In the genomic region with DNA sequence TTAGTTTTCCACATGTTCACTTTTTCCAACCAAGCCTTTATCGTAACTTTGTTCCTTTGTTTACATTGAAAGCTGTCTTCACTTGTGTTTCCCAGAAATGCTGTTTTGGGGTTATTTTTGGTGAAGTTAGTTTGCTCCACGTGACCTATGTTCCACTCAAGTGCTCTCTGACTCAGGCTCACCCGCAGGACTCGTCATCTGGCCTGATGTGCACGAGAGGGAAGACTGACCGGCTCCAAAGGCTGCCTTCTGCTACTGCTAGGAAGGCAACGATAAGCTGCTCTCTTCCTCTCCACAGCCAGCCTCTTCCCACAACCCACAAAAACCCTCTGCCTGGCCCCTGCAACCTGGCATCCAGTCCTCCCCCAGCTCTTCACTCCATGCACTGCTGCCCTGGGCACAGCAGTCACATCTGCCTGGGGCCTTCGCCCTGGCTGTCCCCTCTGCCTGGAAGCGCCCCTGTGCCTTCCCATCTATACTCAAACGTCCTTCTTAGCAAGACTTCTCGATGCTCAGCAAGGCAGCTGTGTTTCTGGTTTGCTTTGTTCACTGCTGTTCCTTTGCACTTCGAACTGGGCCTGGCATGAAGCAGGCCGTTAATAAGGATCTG, we compare ENCODE assay signal across 8 cellular contexts. TPM values are rescaled to one million over a fixed set of nuclear protein-coding genes. Genes with fewer than 3 reads are reported as not detected.
A peak's percentile ranks its signal among the peaks of the same experiment; 100 is the strongest.
DNase-seq lines count a peak whose midpoint lies in the region; ATAC-seq and TF ChIP-seq lines count a peak whose summit lies in the region.

No MANE protein-coding gene starts in this region.

- H3K27me3 Mint-ChIP-seq in activated CD4-positive, alpha-beta T cell treated with anti-CD3 and anti-CD28 coated beads for 36 hours: no peaks in the 10 kb centered on the region
- H3K27me3 Mint-ChIP-seq in effector memory CD8-positive, alpha-beta T cell: no peaks in the 10 kb centered on the region
- H3K27me3 Mint-ChIP-seq in mesothelial cell of epicardium (ENCODE audit: low read depth): no peaks in the 10 kb centered on the region

- peaks cover 46% of the 10 kb centered on the region for H3K4me1 Mint-ChIP-seq in activated CD4-positive, alpha-beta T cell treated with anti-CD3 and anti-CD28 coated beads for 36 hours
- H3K4me1 Mint-ChIP-seq in effector memory CD8-positive, alpha-beta T cell (ENCODE audit: low read depth in 2 of 2): peaks cover 18 to 23% of the 10 kb centered on the region in 2 donors
- H3K4me1 Mint-ChIP-seq in mesothelial cell of epicardium: peaks cover 43% of the 10 kb centered on the region

- H3K4me3 ChIP-seq in BLaER1: peak overlapping the region; percentile 45
- H3K4me3 ChIP-seq in HL-60 (replicated peaks; ENCODE audit: insufficient read depth, low read length): peak overlapping the region; percentile 6; the same call in 1 of the 2 replicates
- H3K4me3 ChIP-seq in stomach smooth muscle (ENCODE audit: low read length in 2 of 2): peak overlapping the region; percentile 31 to 61

- POLR2A ChIA-PET in activated CD4-positive, alpha-beta T cell treated with anti-CD3 and anti-CD28 coated beads for 36 hours (lab: Charles Lee): interaction anchor here (1.2 to 1.8 kb wide), 2 partner anchors 28 to 66 kb away, joined by 3 to 5 read pairs; no protein-coding TSS in a partner anchor

- H3K36me3 ChIP-seq in BLaER1 (peaks cover 10% of the 10 kb centered on the region), stomach smooth muscle (ENCODE audit: control insufficient read depth in 2 of 2, insufficient read depth in 2 of 2, low read length in 2 of 2) (peaks cover 0 to 2% of the 10 kb centered on the region in 2 donors)

- H3K27ac ChIP-seq in BLaER1 (peak overlapping the region; percentile 90), HL-60 (replicated peaks) (peak overlapping the region; percentile 63), stomach smooth muscle (ENCODE audit: low read length) (peak overlapping the region; percentile 95)

- peak; percentile 77 for ATAC-seq in activated CD4-positive, alpha-beta T cell treated with anti-CD3 and anti-CD28 coated beads for 36 hours
- ATAC-seq in effector memory CD8-positive, alpha-beta T cell (replicated peaks): peak; percentile 60

- peak overlapping the region; percentile 60 for H3K4me3 Mint-ChIP-seq in activated CD4-positive, alpha-beta T cell treated with anti-CD3 and anti-CD28 coated beads for 36 hours
- peak overlapping the region; percentile 70 to 72 for H3K4me3 Mint-ChIP-seq in effector memory CD8-positive, alpha-beta T cell
- H3K4me3 Mint-ChIP-seq in mesothelial cell of epicardium: no peak overlapping the region

- TF ChIP-seq CTCF in HL-60 (IDR thresholded peaks at IDR 0.05; ENCODE audit: insufficient read depth, low read length) (no peak), mesothelial cell of epicardium (IDR thresholded peaks at IDR 0.05; ENCODE audit: unreplicated experiment) (no peak)

- CTCF ChIA-PET in activated CD4-positive, alpha-beta T cell treated with anti-CD3 and anti-CD28 coated beads for 36 hours (lab: Charles Lee): interaction anchor here (0.6 to 1.4 kb wide), 7 partner anchors 27 to 410 kb away, joined by 3 to 5 read pairs (median 3); no protein-coding TSS in a partner anchor

- intact Hi-C loops in activated CD4-positive, alpha-beta T cell treated with anti-CD3 and anti-CD28 coated beads for 36 hours (cut with DNase I, micrococcal nuclease): loop anchor here (1.0 to 2.0 kb wide), 3 partner anchors 21 to 29 kb away; partner anchors contain the start of gene ZCCHC14 (in 1 of the 2)

- H3K27me3 ChIP-seq in BLaER1: no peaks in the 10 kb centered on the region
- no peaks in the 10 kb centered on the region for H3K27me3 ChIP-seq in HL-60 (ENCODE audit: insufficient read depth, poor library complexity, severe bottlenecking)
- no peaks in the 10 kb centered on the region for H3K27me3 ChIP-seq in stomach smooth muscle (ENCODE audit: control insufficient read depth in 1 of 2, insufficient read depth in 2 of 2, low read length in 2 of 2)

- H3K9ac ChIP-seq in BLaER1 (peak overlapping the region; percentile 61), stomach smooth muscle (ENCODE audit: low read length in 2 of 2) (peak overlapping the region; percentile 48 to 68)

- DNase-seq in HL-60 (ENCODE audit: low read depth in 1 of 2, low spot score in 1 of 2) (peak; percentile 68 to 78), mesothelial cell of epicardium (ENCODE audit: low spot score in 2 of 2, unreplicated experiment in 2 of 2) (no peak), DMS153 treated with DMSO at 0.1 percent for 48 hours (lab: John Stamatoyannopoulos, UW; ENCODE audit: unreplicated experiment) (no peak), SHP77 (lab: John Stamatoyannopoulos, UW) (no peak)
- peak; percentile 73 for DNase-seq in activated CD4-positive, alpha-beta T cell treated with anti-CD3 and anti-CD28 coated beads for 36 hours
- DNase-seq in effector memory CD8-positive, alpha-beta T cell: no peak

- H3K9me3 ChIP-seq in BLaER1 (peaks cover 4% of the 10 kb centered on the region), stomach smooth muscle (ENCODE audit: control insufficient read depth in 2 of 2, low read length in 2 of 2) (no peaks in the 10 kb centered on the region)

- H3K9me3 Mint-ChIP-seq in activated CD4-positive, alpha-beta T cell treated with anti-CD3 and anti-CD28 coated beads for 36 hours (ENCODE audit: low read depth): no peaks in the 10 kb centered on the region
- no peaks in the 10 kb centered on the region for H3K9me3 Mint-ChIP-seq in effector memory CD8-positive, alpha-beta T cell
- H3K9me3 Mint-ChIP-seq in mesothelial cell of epicardium: no peaks in the 10 kb centered on the region

- peak overlapping the region; percentile 89 for H3K4me2 ChIP-seq in BLaER1

- peaks cover 69% of the 10 kb centered on the region for H4K20me1 ChIP-seq in BLaER1

- H3K4me1 ChIP-seq in BLaER1 (peaks cover 82% of the 10 kb centered on the region), stomach smooth muscle (ENCODE audit: control insufficient read depth, insufficient read depth, low read length) (peaks cover 46% of the 10 kb centered on the region)

- H3K36me3 Mint-ChIP-seq in activated CD4-positive, alpha-beta T cell treated with anti-CD3 and anti-CD28 coated beads for 36 hours (ENCODE audit: low read depth): no peaks in the 10 kb centered on the region
- H3K36me3 Mint-ChIP-seq in effector memory CD8-positive, alpha-beta T cell (ENCODE audit: insufficient read depth): peaks cover 5% of the 10 kb centered on the region
- peaks cover 2% of the 10 kb centered on the region for H3K36me3 Mint-ChIP-seq in mesothelial cell of epicardium

- H3K27ac Mint-ChIP-seq in activated CD4-positive, alpha-beta T cell treated with anti-CD3 and anti-CD28 coated beads for 36 hours: peak overlapping the region; percentile 90
- H3K27ac Mint-ChIP-seq in effector memory CD8-positive, alpha-beta T cell: peak overlapping the region; percentile 81 to 90
- H3K27ac Mint-ChIP-seq in mesothelial cell of epicardium: peak overlapping the region; percentile 88

RNA-seq across cellular contexts. Expression of gene ZCCHC14, which starts 28.0 kb away (rescaled TPM):
- 10 to 100 TPM; 10.1 to 12.9 TPM for total RNA-seq in activated CD4-positive, alpha-beta T cell treated with anti-CD3 and anti-CD28 coated beads for 36 hours
- 35.6 to 37.3 TPM (median 36.7 TPM) in 3 replicates for total RNA-seq in mesothelial cell of epicardium

Comparison
In these comparisons a context has a peak if more than half of its experiments do, and no peak if none do; other contexts are left out.
1. DNase-seq: peak in HL-60 (2 of 2) and activated CD4-positive, alpha-beta T cell treated with anti-CD3 and anti-CD28 coated beads for 36 hours (single experiment); none in effector memory CD8-positive, alpha-beta T cell (0 of 3), mesothelial cell of epicardium (0 of 2), DMS153 treated with DMSO at 0.1 percent for 48 hours (single experiment) and SHP77 (0 of 2).
2. Peak in every context shown above with its lines, with median percentiles within 50 percentile points of each other: H3K27ac ChIP-seq, H3K4me3 ChIP-seq and H3K27ac Mint-ChIP-seq.